In the genomic region with DNA sequence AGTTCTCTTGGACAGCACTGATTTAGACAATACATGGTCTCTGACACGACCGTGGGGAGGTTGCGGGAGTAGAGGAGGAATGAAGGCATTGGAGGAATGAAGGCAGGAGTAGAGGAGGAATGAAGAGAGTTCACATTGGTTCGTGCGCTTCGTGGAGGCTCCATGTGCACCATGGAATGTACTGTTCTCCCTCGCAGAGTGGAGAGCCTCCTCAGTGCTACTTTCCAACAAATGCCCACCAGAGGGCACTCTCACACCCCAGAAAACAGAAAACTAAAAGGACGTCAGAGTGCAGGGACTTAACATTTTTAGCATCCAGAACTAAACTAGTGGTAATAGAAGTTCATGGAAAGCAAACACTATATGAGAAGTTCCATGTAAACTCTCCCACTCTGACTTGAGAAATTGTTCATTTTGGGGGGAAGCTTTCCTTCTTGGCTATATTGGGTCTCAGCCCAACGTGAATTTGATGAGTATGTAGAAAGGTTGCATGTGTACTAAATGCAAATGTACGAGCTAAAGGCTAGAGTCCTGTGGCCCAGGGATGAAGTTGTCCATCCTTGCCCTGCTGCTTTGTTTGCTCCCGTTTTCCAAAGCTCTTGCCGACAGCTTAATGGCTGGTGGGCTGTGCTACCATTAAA, we compare ENCODE assay signal across 1 cellular context.
TF ChIP-seq lines count a peak whose summit lies in the region.

No MANE protein-coding gene starts in this region.

TF ChIP-seq in K562, 482 proteins besides CTCF, POLR2A, EP300 and RAD21 (continued from another document):
- TF ChIP-seq, protein P1, sequence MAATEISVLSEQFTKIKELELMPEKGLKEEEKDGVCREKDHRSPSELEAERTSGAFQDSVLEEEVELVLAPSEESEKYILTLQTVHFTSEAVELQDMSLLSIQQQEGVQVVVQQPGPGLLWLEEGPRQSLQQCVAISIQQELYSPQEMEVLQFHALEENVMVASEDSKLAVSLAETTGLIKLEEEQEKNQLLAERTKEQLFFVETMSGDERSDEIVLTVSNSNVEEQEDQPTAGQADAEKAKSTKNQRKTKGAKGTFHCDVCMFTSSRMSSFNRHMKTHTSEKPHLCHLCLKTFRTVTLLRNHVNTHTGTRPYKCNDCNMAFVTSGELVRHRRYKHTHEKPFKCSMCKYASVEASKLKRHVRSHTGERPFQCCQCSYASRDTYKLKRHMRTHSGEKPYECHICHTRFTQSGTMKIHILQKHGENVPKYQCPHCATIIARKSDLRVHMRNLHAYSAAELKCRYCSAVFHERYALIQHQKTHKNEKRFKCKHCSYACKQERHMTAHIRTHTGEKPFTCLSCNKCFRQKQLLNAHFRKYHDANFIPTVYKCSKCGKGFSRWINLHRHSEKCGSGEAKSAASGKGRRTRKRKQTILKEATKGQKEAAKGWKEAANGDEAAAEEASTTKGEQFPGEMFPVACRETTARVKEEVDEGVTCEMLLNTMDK (IDR thresholded peaks at IDR 0.05; ENCODE audit: borderline replicate concordance, insufficient read depth, low read depth, low read length, poor library complexity, severe bottlenecking): peak; percentile 7
- no peak for TF ChIP-seq ZNF121 (CRISPR knock-in tag; conservative IDR thresholded peaks at IDR 0.05)
- no peak for TF ChIP-seq ZSCAN32 (CRISPR knock-in tag; IDR thresholded peaks at IDR 0.05)
- no peak for TF ChIP-seq ZNF175 (CRISPR knock-in tag; IDR thresholded peaks at IDR 0.05; ENCODE audit: low read depth)
- no peak for TF ChIP-seq TEAD2 (tag; IDR thresholded peaks at IDR 0.05)
- no peak for TF ChIP-seq E2F1 (CRISPR knock-in tag; IDR thresholded peaks at IDR 0.05)
- TF ChIP-seq ZHX1 (conservative IDR thresholded peaks at IDR 0.05; ENCODE audit: low read length): no peak
- TF ChIP-seq E2F6 (IDR thresholded peaks at IDR 0.05; ENCODE audit: borderline replicate concordance in 1 of 2, extremely low read depth in 1 of 2, insufficient read depth in 1 of 2, insufficient read length in 1 of 2, low read depth in 1 of 2, low read length in 1 of 2, poor library complexity in 1 of 2, severe bottlenecking in 1 of 2): peak; percentile 58 to 87
- TF ChIP-seq ZNF780A (CRISPR knock-in tag; IDR thresholded peaks at IDR 0.05): peak; percentile 29; the same call in 1 of the 2 replicates
- TF ChIP-seq, protein P2, sequence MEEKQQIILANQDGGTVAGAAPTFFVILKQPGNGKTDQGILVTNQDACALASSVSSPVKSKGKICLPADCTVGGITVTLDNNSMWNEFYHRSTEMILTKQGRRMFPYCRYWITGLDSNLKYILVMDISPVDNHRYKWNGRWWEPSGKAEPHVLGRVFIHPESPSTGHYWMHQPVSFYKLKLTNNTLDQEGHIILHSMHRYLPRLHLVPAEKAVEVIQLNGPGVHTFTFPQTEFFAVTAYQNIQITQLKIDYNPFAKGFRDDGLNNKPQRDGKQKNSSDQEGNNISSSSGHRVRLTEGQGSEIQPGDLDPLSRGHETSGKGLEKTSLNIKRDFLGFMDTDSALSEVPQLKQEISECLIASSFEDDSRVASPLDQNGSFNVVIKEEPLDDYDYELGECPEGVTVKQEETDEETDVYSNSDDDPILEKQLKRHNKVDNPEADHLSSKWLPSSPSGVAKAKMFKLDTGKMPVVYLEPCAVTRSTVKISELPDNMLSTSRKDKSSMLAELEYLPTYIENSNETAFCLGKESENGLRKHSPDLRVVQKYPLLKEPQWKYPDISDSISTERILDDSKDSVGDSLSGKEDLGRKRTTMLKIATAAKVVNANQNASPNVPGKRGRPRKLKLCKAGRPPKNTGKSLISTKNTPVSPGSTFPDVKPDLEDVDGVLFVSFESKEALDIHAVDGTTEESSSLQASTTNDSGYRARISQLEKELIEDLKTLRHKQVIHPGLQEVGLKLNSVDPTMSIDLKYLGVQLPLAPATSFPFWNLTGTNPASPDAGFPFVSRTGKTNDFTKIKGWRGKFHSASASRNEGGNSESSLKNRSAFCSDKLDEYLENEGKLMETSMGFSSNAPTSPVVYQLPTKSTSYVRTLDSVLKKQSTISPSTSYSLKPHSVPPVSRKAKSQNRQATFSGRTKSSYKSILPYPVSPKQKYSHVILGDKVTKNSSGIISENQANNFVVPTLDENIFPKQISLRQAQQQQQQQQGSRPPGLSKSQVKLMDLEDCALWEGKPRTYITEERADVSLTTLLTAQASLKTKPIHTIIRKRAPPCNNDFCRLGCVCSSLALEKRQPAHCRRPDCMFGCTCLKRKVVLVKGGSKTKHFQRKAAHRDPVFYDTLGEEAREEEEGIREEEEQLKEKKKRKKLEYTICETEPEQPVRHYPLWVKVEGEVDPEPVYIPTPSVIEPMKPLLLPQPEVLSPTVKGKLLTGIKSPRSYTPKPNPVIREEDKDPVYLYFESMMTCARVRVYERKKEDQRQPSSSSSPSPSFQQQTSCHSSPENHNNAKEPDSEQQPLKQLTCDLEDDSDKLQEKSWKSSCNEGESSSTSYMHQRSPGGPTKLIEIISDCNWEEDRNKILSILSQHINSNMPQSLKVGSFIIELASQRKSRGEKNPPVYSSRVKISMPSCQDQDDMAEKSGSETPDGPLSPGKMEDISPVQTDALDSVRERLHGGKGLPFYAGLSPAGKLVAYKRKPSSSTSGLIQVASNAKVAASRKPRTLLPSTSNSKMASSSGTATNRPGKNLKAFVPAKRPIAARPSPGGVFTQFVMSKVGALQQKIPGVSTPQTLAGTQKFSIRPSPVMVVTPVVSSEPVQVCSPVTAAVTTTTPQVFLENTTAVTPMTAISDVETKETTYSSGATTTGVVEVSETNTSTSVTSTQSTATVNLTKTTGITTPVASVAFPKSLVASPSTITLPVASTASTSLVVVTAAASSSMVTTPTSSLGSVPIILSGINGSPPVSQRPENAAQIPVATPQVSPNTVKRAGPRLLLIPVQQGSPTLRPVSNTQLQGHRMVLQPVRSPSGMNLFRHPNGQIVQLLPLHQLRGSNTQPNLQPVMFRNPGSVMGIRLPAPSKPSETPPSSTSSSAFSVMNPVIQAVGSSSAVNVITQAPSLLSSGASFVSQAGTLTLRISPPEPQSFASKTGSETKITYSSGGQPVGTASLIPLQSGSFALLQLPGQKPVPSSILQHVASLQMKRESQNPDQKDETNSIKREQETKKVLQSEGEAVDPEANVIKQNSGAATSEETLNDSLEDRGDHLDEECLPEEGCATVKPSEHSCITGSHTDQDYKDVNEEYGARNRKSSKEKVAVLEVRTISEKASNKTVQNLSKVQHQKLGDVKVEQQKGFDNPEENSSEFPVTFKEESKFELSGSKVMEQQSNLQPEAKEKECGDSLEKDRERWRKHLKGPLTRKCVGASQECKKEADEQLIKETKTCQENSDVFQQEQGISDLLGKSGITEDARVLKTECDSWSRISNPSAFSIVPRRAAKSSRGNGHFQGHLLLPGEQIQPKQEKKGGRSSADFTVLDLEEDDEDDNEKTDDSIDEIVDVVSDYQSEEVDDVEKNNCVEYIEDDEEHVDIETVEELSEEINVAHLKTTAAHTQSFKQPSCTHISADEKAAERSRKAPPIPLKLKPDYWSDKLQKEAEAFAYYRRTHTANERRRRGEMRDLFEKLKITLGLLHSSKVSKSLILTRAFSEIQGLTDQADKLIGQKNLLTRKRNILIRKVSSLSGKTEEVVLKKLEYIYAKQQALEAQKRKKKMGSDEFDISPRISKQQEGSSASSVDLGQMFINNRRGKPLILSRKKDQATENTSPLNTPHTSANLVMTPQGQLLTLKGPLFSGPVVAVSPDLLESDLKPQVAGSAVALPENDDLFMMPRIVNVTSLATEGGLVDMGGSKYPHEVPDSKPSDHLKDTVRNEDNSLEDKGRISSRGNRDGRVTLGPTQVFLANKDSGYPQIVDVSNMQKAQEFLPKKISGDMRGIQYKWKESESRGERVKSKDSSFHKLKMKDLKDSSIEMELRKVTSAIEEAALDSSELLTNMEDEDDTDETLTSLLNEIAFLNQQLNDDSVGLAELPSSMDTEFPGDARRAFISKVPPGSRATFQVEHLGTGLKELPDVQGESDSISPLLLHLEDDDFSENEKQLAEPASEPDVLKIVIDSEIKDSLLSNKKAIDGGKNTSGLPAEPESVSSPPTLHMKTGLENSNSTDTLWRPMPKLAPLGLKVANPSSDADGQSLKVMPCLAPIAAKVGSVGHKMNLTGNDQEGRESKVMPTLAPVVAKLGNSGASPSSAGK (IDR thresholded peaks at IDR 0.05): peak; percentile 45
- TF ChIP-seq, protein P3, sequence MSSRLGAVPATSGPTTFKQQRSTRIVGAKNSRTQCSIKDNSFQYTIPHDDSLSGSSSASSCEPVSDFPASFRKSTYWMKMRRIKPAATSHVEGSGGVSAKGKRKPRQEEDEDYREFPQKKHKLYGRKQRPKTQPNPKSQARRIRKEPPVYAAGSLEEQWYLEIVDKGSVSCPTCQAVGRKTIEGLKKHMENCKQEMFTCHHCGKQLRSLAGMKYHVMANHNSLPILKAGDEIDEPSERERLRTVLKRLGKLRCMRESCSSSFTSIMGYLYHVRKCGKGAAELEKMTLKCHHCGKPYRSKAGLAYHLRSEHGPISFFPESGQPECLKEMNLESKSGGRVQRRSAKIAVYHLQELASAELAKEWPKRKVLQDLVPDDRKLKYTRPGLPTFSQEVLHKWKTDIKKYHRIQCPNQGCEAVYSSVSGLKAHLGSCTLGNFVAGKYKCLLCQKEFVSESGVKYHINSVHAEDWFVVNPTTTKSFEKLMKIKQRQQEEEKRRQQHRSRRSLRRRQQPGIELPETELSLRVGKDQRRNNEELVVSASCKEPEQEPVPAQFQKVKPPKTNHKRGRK (tag; IDR thresholded peaks at IDR 0.05): no peak
- TF ChIP-seq NELFE (IDR thresholded peaks at IDR 0.05; ENCODE audit: insufficient read depth, insufficient read length): no peak
- TF ChIP-seq NCOA6 (IDR thresholded peaks at IDR 0.05): no peak
- no peak for TF ChIP-seq ZNF449 (CRISPR knock-in tag; IDR thresholded peaks at IDR 0.05)
- peak; percentile 32 for TF ChIP-seq SMC3 (conservative IDR thresholded peaks at IDR 0.05; ENCODE audit: insufficient read depth, low read depth, low read length)
- TF ChIP-seq XRCC3 (IDR thresholded peaks at IDR 0.05): no peak
- no peak for TF ChIP-seq WHSC1 (IDR thresholded peaks at IDR 0.05; ENCODE audit: low read length)
